24 cellular contexts compared by ENCODE assay signal in the genomic region with DNA sequence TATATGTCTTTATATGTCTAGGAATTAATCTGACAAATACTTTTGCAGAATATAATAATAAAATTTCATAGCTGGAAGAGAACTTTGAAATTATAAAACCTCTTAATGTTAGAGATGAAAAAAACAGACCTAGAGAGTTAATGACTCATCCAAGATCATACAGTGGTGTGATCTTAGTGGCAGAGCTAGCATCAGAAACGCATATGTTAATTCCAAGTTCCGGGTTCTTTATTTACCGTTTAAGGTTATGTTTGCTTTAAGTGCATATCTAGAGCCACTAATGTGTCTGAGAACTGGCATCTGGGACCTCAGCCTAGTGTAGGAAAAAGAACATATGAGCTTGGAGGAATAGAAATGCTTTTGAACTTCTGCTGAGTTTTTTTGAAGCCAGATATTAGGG. TPM values are rescaled to one million over a fixed set of nuclear protein-coding genes. Genes with fewer than 3 reads are reported as not detected.
DNase-seq lines count a peak whose midpoint lies in the region; FAIRE-seq and TF ChIP-seq lines count a peak whose summit lies in the region.
"Had no signal": no experiment of that assay in that cellular context is flagged by ENCODE, and none has a peak within 500 bp of the region (broad histone marks: within the 10 kb centered on the region; RNA-seq: fewer than 3 reads in every experiment).

No MANE protein-coding gene starts in this region.

- no peak overlapping the region; the same call in 1 of the 2 replicates for H3K4me3 ChIP-seq in LNCaP clone FGC (ENCODE audit: low read depth, low read length)
- no peak overlapping the region for H3K4me3 ChIP-seq in small intestine (ENCODE audit: low read depth in 1 of 2, low read length in 2 of 2)
- H3K4me3 ChIP-seq: BLaER1, coronary artery, HAP-1, MG63, SJSA1 had no signal

- FAIRE-seq in colon (lab: Jason Lieb, UNC) (peak; percentile 41), small intestine (lab: Jason Lieb, UNC) (no peak)
- FAIRE-seq: kidney had no signal

- DNase-seq in SIG-M5 treated with dmso at 0.1 percent for 504 hours (lab: John Stamatoyannopoulos, UW; ENCODE audit: unreplicated experiment) (peak; percentile 36), SIG-M5 (lab: John Stamatoyannopoulos, UW) (no peak), LNCaP clone FGC (ENCODE audit: low read depth) (peak; percentile 84), small intestine (peak; percentile 68), NCI-H748 treated with DMSO at 0.1 percent for 48 hours (lab: John Stamatoyannopoulos, UW) (no peak), hippocampal formation (lab: John Stamatoyannopoulos, UW) (no peak), islet precursor cell (no peak)
- DNase-seq: activated CD4-positive, alpha-beta T cell treated with anti-CD3 and anti-CD28 coated beads, Interleukin-2, amount 50 U/mL, for 1 hour; activated CD8-positive, alpha-beta memory T cell treated with anti-CD3 and anti-CD28 coated beads, Interleukin-2, amount 50 U/mL, for 48 hours; activated effector memory CD4-positive, alpha-beta T cell treated with anti-CD3 and anti-CD28 coated beads, Interleukin-2, amount 50 U/mL, for 16 hours; brain microvascular endothelial cell; endodermal cell; IMR-90; kidney; mammary epithelial cell; MG63; NCI-H1694 treated with DMSO at 0.1 percent for 48 hours; NCI-H2227 treated with DMSO at 0.1 percent for 48 hours; stimulated activated CD4-positive, alpha-beta T cell treated with anti-CD3 and anti-CD28 coated beads, Interleukin-2, amount 100 ng/mL, for 48 hours had no signal

- 9 to 44% (median 16%) methylated on average over 3 of the region's 3 CpGs for WGBS in small intestine, 3 donors

- no peak for TF ChIP-seq CTCF in LNCaP clone FGC (IDR thresholded peaks at IDR 0.05; ENCODE audit: control insufficient read depth, extremely low read depth, insufficient read depth)

- no peaks in the 10 kb centered on the region for H3K27me3 ChIP-seq in small intestine (ENCODE audit: control insufficient read depth in 2 of 2, insufficient read depth in 2 of 2, low read length in 2 of 2)
- H3K27me3 ChIP-seq: BLaER1, brain microvascular endothelial cell, MG63, SJSA1 had no signal

- H3K4me1 ChIP-seq in small intestine (ENCODE audit: control insufficient read depth in 2 of 2, insufficient read depth in 1 of 2, low read depth in 1 of 2, low read length in 1 of 2) = peaks cover 5 to 15% of the 10 kb centered on the region in 2 donors
- H3K4me1 ChIP-seq: SJSA1 had no signal

- H3K9me3 ChIP-seq in small intestine (ENCODE audit: control insufficient read depth, low read depth) = no peaks in the 10 kb centered on the region
- H3K9me3 ChIP-seq: HAP-1, MG63, SJSA1 had no signal

- no peaks in the 10 kb centered on the region for H3K36me3 ChIP-seq in small intestine (ENCODE audit: control insufficient read depth in 2 of 2, insufficient read depth in 2 of 2, low read length in 2 of 2)
- H3K36me3 ChIP-seq: brain microvascular endothelial cell, HAP-1, MG63, SJSA1 had no signal

- no peak overlapping the region for H3K27ac ChIP-seq in small intestine (ENCODE audit: low read depth in 1 of 2, low read length in 1 of 2)
- H3K27ac ChIP-seq: BLaER1, brain microvascular endothelial cell, coronary artery, SJSA1 had no signal

RNA-seq across cellular contexts. Expression of a gene that starts 24.3 kb away (rescaled TPM):
- polyA plus RNA-seq in small intestine = 10 to 100 TPM in 1 of 3 donors, 1 to 10 TPM in 2; 6.8 to 35.6 (median 8.3) TPM

Comparison
In these comparisons a context has a peak if more than half of its experiments do, and no peak if none do; other contexts are left out.
1. DNase-seq: peak in SIG-M5 treated with dmso at 0.1 percent for 504 hours (single experiment), LNCaP clone FGC (single experiment) and small intestine (single experiment); none in SIG-M5 (single experiment), NCI-H748 treated with DMSO at 0.1 percent for 48 hours (single experiment), hippocampal formation (0 of 2) and islet precursor cell (single experiment).